20 cellular contexts compared by ENCODE assay signal in the genomic region with DNA sequence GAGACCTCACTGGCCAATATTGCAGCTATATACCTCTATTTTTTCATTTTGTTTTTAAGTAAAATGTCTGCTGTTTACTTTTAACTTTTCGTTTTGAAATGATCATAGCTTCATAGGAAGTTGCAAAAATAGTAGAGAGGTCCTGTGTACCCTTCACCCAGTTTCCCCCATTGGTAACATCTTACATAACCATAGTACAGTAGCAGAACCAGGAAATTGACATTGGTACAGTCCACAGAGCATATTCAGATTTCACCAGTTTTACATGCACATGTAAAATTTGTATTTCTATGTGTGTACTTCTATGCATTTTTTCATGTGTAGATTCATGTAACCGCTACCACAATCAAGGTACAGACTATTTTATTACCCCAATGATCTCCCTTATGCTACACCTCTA.
"Had no signal": no experiment of that assay in that cellular context is flagged by ENCODE, and none has a peak within 500 bp of the region (broad histone marks: within the 10 kb centered on the region; RNA-seq: fewer than 3 reads in every experiment).

No MANE protein-coding gene starts in this region.

- H3K9me3 Mint-ChIP-seq: activated CD8-positive, alpha-beta T cell treated with anti-CD3 and anti-CD28 coated beads for 36 hours; activated naive CD4-positive, alpha-beta T cell treated with anti-CD3 and anti-CD28 coated beads, Interleukin-2, amount 50 U/mL, for 24 hours; stimulated activated naive B cell treated with anti-CD40 and anti-IgM and Interleukin-4, amounts not matched to agents 10 μg/mL and 1 μg/mL and 100 μg/mL, for 72 hours had no signal

- H3K9me3 ChIP-seq: adrenal gland, colonic mucosa had no signal

- H3K27me3 ChIP-seq: adrenal gland, foreskin keratinocyte had no signal

- H3K4me1 ChIP-seq: colonic mucosa had no signal

- H3K27ac Mint-ChIP-seq: activated CD4-positive, alpha-beta T cell treated with anti-CD3 and anti-CD28 coated beads for 36 hours; activated CD8-positive, alpha-beta T cell treated with anti-CD3 and anti-CD28 coated beads for 36 hours; activated naive CD4-positive, alpha-beta T cell treated with anti-CD3 and anti-CD28 coated beads, Interleukin-2, amount 50 U/mL, for 24 hours; stimulated activated naive B cell treated with anti-CD40 and anti-IgM and Interleukin-4, amounts not matched to agents 10 μg/mL and 1 μg/mL and 100 μg/mL, for 72 hours had no signal

- DNase-seq: activated CD4-positive, alpha-beta T cell treated with anti-CD3 and anti-CD28 coated beads for 36 hours; activated CD8-positive, alpha-beta T cell treated with anti-CD3 and anti-CD28 coated beads for 36 hours; activated effector memory CD4-positive, alpha-beta T cell treated with anti-CD3 and anti-CD28 coated beads, Interleukin-2, amount 50 U/mL, for 16 hours; activated T-cell treated with anti-CD3 and anti-CD28 coated beads, Interleukin-2, amount 50 U/mL, for 48 hours; adrenal gland; colonic mucosa; effector CD4-positive, alpha-beta T cell; foreskin keratinocyte; head of caudate nucleus; left colon; stimulated activated CD4-positive, alpha-beta T cell treated with anti-CD3 and anti-CD28 coated beads, Interleukin-15, amount 100 ng/mL, for 24 hours; stimulated activated CD4-positive, alpha-beta T cell treated with anti-CD3 and anti-CD28 coated beads, Interleukin-4, amount 100 ng/mL, for 1 hour; stimulated activated naive B cell treated with anti-CD40 and anti-IgM and Interleukin-4, amounts not matched to agents 10 μg/mL and 1 μg/mL and 100 μg/mL, for 72 hours; T-helper 1 cell; trophoblast cell; WERI-Rb-1 had no signal

- H3K36me3 Mint-ChIP-seq: activated naive CD4-positive, alpha-beta T cell treated with anti-CD3 and anti-CD28 coated beads, Interleukin-2, amount 50 U/mL, for 24 hours had no signal

- H3K27ac ChIP-seq: adrenal gland, colonic mucosa, foreskin keratinocyte, WERI-Rb-1 had no signal

- FAIRE-seq: endothelial cell of umbilical vein had no signal

- H3K4me3 ChIP-seq: adrenal gland, colonic mucosa, lung had no signal

- ATAC-seq: activated CD4-positive, alpha-beta T cell treated with anti-CD3 and anti-CD28 coated beads for 36 hours; activated CD8-positive, alpha-beta T cell treated with anti-CD3 and anti-CD28 coated beads for 36 hours; foreskin keratinocyte; left colon; SK-N-SH treated with all-trans-retinoic acid at 6 μM for 48 hours; stimulated activated naive B cell treated with anti-CD40 and anti-IgM and Interleukin-4, amounts not matched to agents 10 μg/mL and 1 μg/mL and 100 μg/mL, for 72 hours had no signal

- H3K4me3 Mint-ChIP-seq: activated CD4-positive, alpha-beta T cell treated with anti-CD3 and anti-CD28 coated beads for 36 hours; activated CD8-positive, alpha-beta T cell treated with anti-CD3 and anti-CD28 coated beads for 36 hours; activated naive CD4-positive, alpha-beta T cell treated with anti-CD3 and anti-CD28 coated beads, Interleukin-2, amount 50 U/mL, for 24 hours; stimulated activated naive B cell treated with anti-CD40 and anti-IgM and Interleukin-4, amounts not matched to agents 10 μg/mL and 1 μg/mL and 100 μg/mL, for 72 hours had no signal

- H3K36me3 ChIP-seq: adrenal gland, colonic mucosa had no signal
